ENCODE assay signal across 15 cellular contexts in the genomic region with DNA sequence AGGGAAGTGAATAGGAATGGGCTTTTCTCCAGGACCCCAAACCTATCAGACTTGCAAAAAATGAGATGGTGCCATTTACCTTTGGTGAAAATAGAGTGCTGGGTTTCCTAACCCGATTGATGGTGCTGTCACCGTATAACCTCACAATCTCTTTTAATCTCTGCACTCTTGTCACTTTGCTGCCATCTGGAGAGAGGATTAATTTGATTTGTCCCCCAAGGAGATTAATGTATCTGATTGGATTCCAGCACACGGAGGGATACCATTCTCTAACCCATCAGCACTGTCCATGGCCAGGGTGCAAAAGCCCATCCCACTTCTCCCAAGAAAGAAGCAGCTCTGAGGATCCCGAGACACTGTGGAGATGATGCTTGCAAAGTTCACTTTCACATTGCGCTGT.
DNase-seq lines count a peak whose midpoint lies in the region; ATAC-seq and TF ChIP-seq lines count a peak whose summit lies in the region.
"Had no signal": no experiment of that assay in that cellular context is flagged by ENCODE, and none has a peak within 500 bp of the region (broad histone marks: within the 10 kb centered on the region; RNA-seq: fewer than 3 reads in every experiment).

No MANE protein-coding gene starts in this region.

- no peaks in the 10 kb centered on the region for H3K27me3 ChIP-seq in CD8-positive, alpha-beta T cell (ENCODE audit: insufficient read depth, low read length)

- H3K36me3 ChIP-seq in CD8-positive, alpha-beta T cell (ENCODE audit: insufficient read depth, low read length), result no peaks in the 10 kb centered on the region
- H3K36me3 ChIP-seq: HAP-1 had no signal

- no peak for TF ChIP-seq CTCF in CD8-positive, alpha-beta T cell (IDR thresholded peaks at IDR 0.05)

- no peak for ATAC-seq in SK-N-SH treated with all-trans-retinoic acid at 6 μM for 48 hours
- ATAC-seq in CD8-positive, alpha-beta T cell, result no peak

- no peaks in the 10 kb centered on the region for H3K9me3 Mint-ChIP-seq in CD8-positive, alpha-beta T cell
- H3K9me3 Mint-ChIP-seq: CD4-positive, alpha-beta memory T cell; HFFc6 had no signal

- H3K4me3 ChIP-seq in CD8-positive, alpha-beta T cell (ENCODE audit: low read depth, low read length), result no peak overlapping the region
- H3K4me3 ChIP-seq: HAP-1 had no signal

- intact Hi-C loops in posterior cingulate gyrus (cut with DNase I), result no loop called here
- intact Hi-C loops in CD8-positive, alpha-beta T cell (cut with DNase I, micrococcal nuclease), result no loop called here

- POLR2A ChIA-PET in CD8-positive, alpha-beta T cell (lab: Charles Lee), result no interaction called here

- H3K27ac Mint-ChIP-seq in CD8-positive, alpha-beta T cell, result no peak overlapping the region
- H3K27ac Mint-ChIP-seq: HFFc6 had no signal

- H3K9me3 ChIP-seq in CD8-positive, alpha-beta T cell (ENCODE audit: low read length), result no peaks in the 10 kb centered on the region
- H3K9me3 ChIP-seq: Caco-2, HAP-1 had no signal

- H3K4me1 ChIP-seq in CD8-positive, alpha-beta T cell (ENCODE audit: insufficient read depth, low read length), result no peaks in the 10 kb centered on the region

- peaks cover 13% of the 10 kb centered on the region for H3K27me3 Mint-ChIP-seq in CD8-positive, alpha-beta T cell (ENCODE audit: low read depth)

- no peak overlapping the region for H3K27ac ChIP-seq in CD8-positive, alpha-beta T cell (ENCODE audit: low read depth, low read length)

- CTCF ChIA-PET in CD8-positive, alpha-beta T cell (lab: Charles Lee), result interaction anchor here (1.1 to 6.5 kb wide), 3 partner anchors 25 to 300 kb away, joined by 3 to 104 read pairs (median 4); no protein-coding TSS in a partner anchor

- H3K4me1 Mint-ChIP-seq in CD8-positive, alpha-beta T cell (ENCODE audit: low read depth), result no peaks in the 10 kb centered on the region

- no peaks in the 10 kb centered on the region for H3K36me3 Mint-ChIP-seq in CD8-positive, alpha-beta T cell
- H3K36me3 Mint-ChIP-seq: CD4-positive, alpha-beta memory T cell had no signal

- DNase-seq in NCI-H524 (lab: John Stamatoyannopoulos, UW) (peak; percentile 34 to 71), NCI-H82 treated with DMSO at 0.1 percent for 48 hours (lab: John Stamatoyannopoulos, UW; ENCODE audit: unreplicated experiment) (peak; percentile 99), posterior cingulate gyrus (no peak), activated T-cell treated with anti-CD3 and anti-CD28 coated beads for 4 hours (no peak)
- no peak for DNase-seq in activated CD4-positive, alpha-beta T cell treated with anti-CD3 and anti-CD28 coated beads, Interleukin-2, amount 50 U/mL, for 48 hours
- no peak for DNase-seq in CD8-positive, alpha-beta T cell
- DNase-seq: C1 segment of cervical spinal cord; Caco-2; CD4-positive, alpha-beta memory T cell; DMS53; DMS79 treated with DMSO at 0.1 percent for 48 hours; GOT3; HFFc6 had no signal

- H3K4me3 Mint-ChIP-seq in CD8-positive, alpha-beta T cell, result no peak overlapping the region
- H3K4me3 Mint-ChIP-seq: CD4-positive, alpha-beta memory T cell; HFFc6 had no signal

TF ChIP-seq in SK-N-SH treated with all-trans-retinoic acid at 6 μM for 48 hours, 23 proteins besides CTCF, POLR2A, EP300 and RAD21:
- TF ChIP-seq TOX (CRISPR knock-in tag; IDR thresholded peaks at IDR 0.05; ENCODE audit: borderline replicate concordance) (no peak), CSDC2 (CRISPR knock-in tag; IDR thresholded peaks at IDR 0.05) (no peak), PPARA (CRISPR knock-in tag; IDR thresholded peaks at IDR 0.05; ENCODE audit: borderline replicate concordance) (no peak), TCF4 (CRISPR knock-in tag; IDR thresholded peaks at IDR 0.05; ENCODE audit: borderline replicate concordance) (peak; percentile 82), OSR1 (CRISPR knock-in tag; IDR thresholded peaks at IDR 0.05) (no peak), SNAI2 (CRISPR knock-in tag; IDR thresholded peaks at IDR 0.05) (no peak), ESRRG (CRISPR knock-in tag; IDR thresholded peaks at IDR 0.05) (no peak)
- TF ChIP-seq, protein P1, sequence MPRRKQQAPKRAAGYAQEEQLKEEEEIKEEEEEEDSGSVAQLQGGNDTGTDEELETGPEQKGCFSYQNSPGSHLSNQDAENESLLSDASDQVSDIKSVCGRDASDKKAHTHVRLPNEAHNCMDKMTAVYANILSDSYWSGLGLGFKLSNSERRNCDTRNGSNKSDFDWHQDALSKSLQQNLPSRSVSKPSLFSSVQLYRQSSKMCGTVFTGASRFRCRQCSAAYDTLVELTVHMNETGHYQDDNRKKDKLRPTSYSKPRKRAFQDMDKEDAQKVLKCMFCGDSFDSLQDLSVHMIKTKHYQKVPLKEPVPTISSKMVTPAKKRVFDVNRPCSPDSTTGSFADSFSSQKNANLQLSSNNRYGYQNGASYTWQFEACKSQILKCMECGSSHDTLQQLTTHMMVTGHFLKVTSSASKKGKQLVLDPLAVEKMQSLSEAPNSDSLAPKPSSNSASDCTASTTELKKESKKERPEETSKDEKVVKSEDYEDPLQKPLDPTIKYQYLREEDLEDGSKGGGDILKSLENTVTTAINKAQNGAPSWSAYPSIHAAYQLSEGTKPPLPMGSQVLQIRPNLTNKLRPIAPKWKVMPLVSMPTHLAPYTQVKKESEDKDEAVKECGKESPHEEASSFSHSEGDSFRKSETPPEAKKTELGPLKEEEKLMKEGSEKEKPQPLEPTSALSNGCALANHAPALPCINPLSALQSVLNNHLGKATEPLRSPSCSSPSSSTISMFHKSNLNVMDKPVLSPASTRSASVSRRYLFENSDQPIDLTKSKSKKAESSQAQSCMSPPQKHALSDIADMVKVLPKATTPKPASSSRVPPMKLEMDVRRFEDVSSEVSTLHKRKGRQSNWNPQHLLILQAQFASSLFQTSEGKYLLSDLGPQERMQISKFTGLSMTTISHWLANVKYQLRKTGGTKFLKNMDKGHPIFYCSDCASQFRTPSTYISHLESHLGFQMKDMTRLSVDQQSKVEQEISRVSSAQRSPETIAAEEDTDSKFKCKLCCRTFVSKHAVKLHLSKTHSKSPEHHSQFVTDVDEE (CRISPR knock-in tag; IDR thresholded peaks at IDR 0.05), result peak; percentile 60; the same call in 1 of the 2 replicates
- TF ChIP-seq, protein P2, sequence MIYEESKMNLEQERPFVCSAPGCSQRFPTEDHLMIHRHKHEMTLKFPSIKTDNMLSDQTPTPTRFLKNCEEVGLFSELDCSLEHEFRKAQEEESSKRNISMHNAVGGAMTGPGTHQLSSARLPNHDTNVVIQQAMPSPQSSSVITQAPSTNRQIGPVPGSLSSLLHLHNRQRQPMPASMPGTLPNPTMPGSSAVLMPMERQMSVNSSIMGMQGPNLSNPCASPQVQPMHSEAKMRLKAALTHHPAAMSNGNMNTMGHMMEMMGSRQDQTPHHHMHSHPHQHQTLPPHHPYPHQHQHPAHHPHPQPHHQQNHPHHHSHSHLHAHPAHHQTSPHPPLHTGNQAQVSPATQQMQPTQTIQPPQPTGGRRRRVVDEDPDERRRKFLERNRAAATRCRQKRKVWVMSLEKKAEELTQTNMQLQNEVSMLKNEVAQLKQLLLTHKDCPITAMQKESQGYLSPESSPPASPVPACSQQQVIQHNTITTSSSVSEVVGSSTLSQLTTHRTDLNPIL (CRISPR knock-in tag; IDR thresholded peaks at IDR 0.05; ENCODE audit: low read depth), result no peak

Comparison
In these comparisons a context has a peak if more than half of its experiments do, and no peak if none do; other contexts are left out.
1. DNase-seq: peak in NCI-H524 (2 of 2) and NCI-H82 treated with DMSO at 0.1 percent for 48 hours (single experiment); none in activated CD4-positive, alpha-beta T cell treated with anti-CD3 and anti-CD28 coated beads, Interleukin-2, amount 50 U/mL, for 48 hours (0 of 2), posterior cingulate gyrus (0 of 10), CD8-positive, alpha-beta T cell (0 of 7) and activated T-cell treated with anti-CD3 and anti-CD28 coated beads for 4 hours (single experiment).